Comparison of ENCODE assay signal across 15 cellular contexts in genomic region chr12:68209048-68209728, GRCh38. TPM values are rescaled to one million over a fixed set of nuclear protein-coding genes. Genes with fewer than 3 reads are reported as not detected.
"Had no signal": no experiment of that assay in that cellular context is flagged by ENCODE, and none has a peak within 500 bp of the region (broad histone marks: within the 10 kb centered on the region; RNA-seq: fewer than 3 reads in every experiment).

No MANE protein-coding gene starts in this region.

RNA-seq across cellular contexts. Expression of gene IL26, which starts 16.4 kb away (rescaled TPM):
- total RNA-seq: activated B cell treated with CpG ODN at 0.5 μM for 24 hours, adrenal gland, cardiac muscle cell, dermis microvascular lymphatic vessel endothelial cell, epithelial cell of proximal tubule, frontal cortex, heart left ventricle, lower leg skin, myocyte, pancreas, stomach, testis, upper lobe of right lung had no signal
- polyA plus RNA-seq: adrenal gland, cardiac muscle cell, heart left ventricle, immature natural killer cell, pancreas, stomach had no signal

RNA-seq across cellular contexts. Expression of gene IL22, which starts 44.2 kb away (rescaled TPM):
- total RNA-seq: activated B cell treated with CpG ODN at 0.5 μM for 24 hours; activated CD8-positive, alpha-beta T cell treated with anti-CD3 and anti-CD28 coated beads, Interleukin-2, amount 10 ng/mL, durations not matched to agents 7 days and 5 days; adrenal gland; cardiac muscle cell; dermis microvascular lymphatic vessel endothelial cell; epithelial cell of proximal tubule; frontal cortex; heart left ventricle; lower leg skin; myocyte; pancreas; stomach; testis; upper lobe of right lung had no signal
- polyA plus RNA-seq: adrenal gland, cardiac muscle cell, heart left ventricle, immature natural killer cell, pancreas had no signal

RNA-seq across cellular contexts. Expression of gene IFNG, which starts 49.6 kb away (rescaled TPM):
- total RNA-seq: activated B cell treated with CpG ODN at 0.5 μM for 24 hours, cardiac muscle cell, dermis microvascular lymphatic vessel endothelial cell, epithelial cell of proximal tubule, frontal cortex, lower leg skin, myocyte, stomach, testis, upper lobe of right lung had no signal
- polyA plus RNA-seq: heart left ventricle, pancreas, stomach had no signal
